8 cellular contexts compared by ENCODE assay signal in genomic region chr17:75260679-75261335, GRCh38. TPM values are rescaled to one million over a fixed set of nuclear protein-coding genes. Genes with fewer than 3 reads are reported as not detected.
A peak's percentile ranks its signal among the peaks of the same experiment; 100 is the strongest.
DNase-seq lines count a peak whose midpoint lies in the region; FAIRE-seq and TF ChIP-seq lines count a peak whose summit lies in the region.

No MANE protein-coding gene starts in this region.

- H3K36me3 Mint-ChIP-seq in mesothelial cell of epicardium: peaks cover 3% of the 10 kb centered on the region

- H3K9me2 ChIP-seq in DOHH2 (replicated peaks; ENCODE audit: control insufficient read depth, low read length): no peaks in the 10 kb centered on the region
- no peaks in the 10 kb centered on the region for H3K9me2 ChIP-seq in PC-9 (ENCODE audit: insufficient read depth)

- peaks cover 32% of the 10 kb centered on the region for H3K4me1 Mint-ChIP-seq in mesothelial cell of epicardium

- H4K20me1 ChIP-seq in DOHH2 (ENCODE audit: control insufficient read depth, insufficient read depth, low read depth, low read length) (peaks cover 14% of the 10 kb centered on the region; the same call in 1 of the 2 replicates), PC-9 (ENCODE audit: insufficient read depth) (peaks cover 12% of the 10 kb centered on the region; the same call in 1 of the 2 replicates)

- TSS peak; percentile 75 for BruUV-seq in PC-9 (replicated peaks; lab: Mats Ljungman, UMichigan)

- H3K4me1 ChIP-seq in DOHH2 (ENCODE audit: control insufficient read depth, low read length): peaks cover 28% of the 10 kb centered on the region
- peaks cover 21% of the 10 kb centered on the region for H3K4me1 ChIP-seq in PC-9 (replicated peaks; ENCODE audit: insufficient read depth)
- H3K4me1 ChIP-seq in tibial nerve: peaks cover 0 to 40% (median 25%) of the 10 kb centered on the region in 4 donors

- no peak for FAIRE-seq in bronchial epithelial cell (lab: Jason Lieb, UNC)

- peak overlapping the region; percentile 98 for H3K4me3 Mint-ChIP-seq in mesothelial cell of epicardium

- H3F3A ChIP-seq in DOHH2 (ENCODE audit: control insufficient read depth, insufficient read depth): no peaks in the 10 kb centered on the region
- H3F3A ChIP-seq in PC-9 (ENCODE audit: insufficient read depth, low read depth): peaks cover 5% of the 10 kb centered on the region; the same call in 1 of the 2 replicates

- POLR2A ChIA-PET in PC-9 (lab: Charles Lee; ENCODE audit: unreplicated experiment): interaction anchor here (0.6 to 0.7 kb wide), 4 partner anchors 11 to 201 kb away, joined by 3 to 15 read pairs (median 4); partner anchors contain the start of gene GRB2

- H3K27me3 ChIP-seq in DOHH2 (ENCODE audit: control insufficient read depth, low read length): no peaks in the 10 kb centered on the region
- H3K27me3 ChIP-seq in PC-9 (ENCODE audit: insufficient read depth, low read depth): no peaks in the 10 kb centered on the region
- no peaks in the 10 kb centered on the region for H3K27me3 ChIP-seq in bronchial epithelial cell (ENCODE audit: control insufficient read depth, insufficient read depth, low read length)
- H3K27me3 ChIP-seq in tibial nerve: no peaks in the 10 kb centered on the region

- peak overlapping the region; percentile 88 for H3K4me2 ChIP-seq in DOHH2 (ENCODE audit: low read length)
- H3K4me2 ChIP-seq in PC-9: peak overlapping the region; percentile 99

- WGBS in tibial nerve, 2 donors: 3% methylated on average over 17 to 31 of the region's 31 CpGs

- peaks cover 53% of the 10 kb centered on the region for H3K36me3 ChIP-seq in DOHH2 (ENCODE audit: control insufficient read depth, low read length)
- H3K36me3 ChIP-seq in PC-9 (ENCODE audit: low read depth): 0 out of 2 replicates have a peak, but pooled peaks cover under 1% of the 10 kb centered on the region
- H3K36me3 ChIP-seq in bronchial epithelial cell (ENCODE audit: control insufficient read depth, insufficient read depth, low read length): peaks cover 8% of the 10 kb centered on the region
- peaks cover 0 to 27% (median 0%) of the 10 kb centered on the region in 3 donors for H3K36me3 ChIP-seq in tibial nerve

- no peak for TF ChIP-seq POLR2A in tibial nerve (IDR thresholded peaks at IDR 0.05)

- H3K27me3 Mint-ChIP-seq in mesothelial cell of epicardium (ENCODE audit: low read depth): no peaks in the 10 kb centered on the region

- H2AFZ ChIP-seq in PC-9: peak overlapping the region; percentile 85

- H3K4me3 ChIP-seq in DOHH2 (ENCODE audit: low read length) (peak overlapping the region; percentile 91), HFF-Myc (replicated peaks; ENCODE audit: low read depth, low read length) (peak overlapping the region; percentile 76), PC-9 (peak overlapping the region; percentile 86), bronchial epithelial cell (ENCODE audit: low read depth, low read length) (peak overlapping the region; percentile 60), tibial nerve (peak overlapping the region; percentile 82 to 99 (median 89))

- no peaks in the 10 kb centered on the region for H3K9me3 Mint-ChIP-seq in mesothelial cell of epicardium

- CTCF ChIA-PET in PC-9 (lab: Charles Lee): interaction anchor here (0.6 to 2.0 kb wide), 4 partner anchors 10 to 54 kb away, joined by 3 to 8 read pairs (median 4); partner anchors contain the start of genes MIF4GD and SLC25A19

- peak overlapping the region; percentile 70 for H3K27ac ChIP-seq in DOHH2 (ENCODE audit: low read depth, low read length)
- peak overlapping the region; percentile 88 for H3K27ac ChIP-seq in PC-9
- H3K27ac ChIP-seq in tibial nerve: peak overlapping the region; percentile 91 to 98 (median 94)

- peak overlapping the region; percentile 100 for H3K27ac Mint-ChIP-seq in mesothelial cell of epicardium

- H3K79me2 ChIP-seq in DOHH2 (ENCODE audit: control insufficient read depth, low read length): peaks cover 71% of the 10 kb centered on the region
- H3K79me2 ChIP-seq in PC-9 (ENCODE audit: low read depth): peaks cover 58% of the 10 kb centered on the region

- H3K9me3 ChIP-seq in DOHH2 (ENCODE audit: control insufficient read depth, insufficient read depth, low read length) (no peaks in the 10 kb centered on the region), PC-9 (ENCODE audit: insufficient read depth, low read depth) (no peaks in the 10 kb centered on the region), tibial nerve (no peaks in the 10 kb centered on the region)

- TF ChIP-seq EP300 in tibial nerve (IDR thresholded peaks at IDR 0.05): no peak

- intact Hi-C loops in PC-9 (cut with micrococcal nuclease; ENCODE audit: unreplicated experiment): loop anchor here (10.0 kb wide), 1 partner anchor 254 kb away; the partner anchor contains the start of genes CASKIN2 and TSEN54

- DNase-seq in HFF-Myc (ENCODE audit: extremely low read depth, low read depth): no peak
- no peak for DNase-seq in PC-9
- DNase-seq in bronchial epithelial cell (ENCODE audit: low read depth): peak; percentile 30
- DNase-seq in mesothelial cell of epicardium (ENCODE audit: low spot score in 2 of 2, unreplicated experiment in 2 of 2): no peak
- no peak for DNase-seq in tibial nerve (ENCODE audit: low spot score in 2 of 2)
- DNase-seq in DMS114 treated with DMSO at 0.1 percent for 48 hours (lab: John Stamatoyannopoulos, UW; ENCODE audit: unreplicated experiment): no peak
- DNase-seq in GM03348 (ENCODE audit: low spot score): no peak

- TF ChIP-seq CTCF in DOHH2 (IDR thresholded peaks at IDR 0.05; ENCODE audit: low read depth, low read length, poor library complexity, severe bottlenecking) (peak; percentile 40), HFF-Myc (IDR thresholded peaks at IDR 0.05; ENCODE audit: low read depth, low read length, missing control alignments) (no peak), PC-9 (conservative IDR thresholded peaks at IDR 0.05) (no peak), bronchial epithelial cell (IDR thresholded peaks at IDR 0.05; ENCODE audit: insufficient read depth, low read length, severe bottlenecking) (peak; percentile 4), mesothelial cell of epicardium (IDR thresholded peaks at IDR 0.05; ENCODE audit: unreplicated experiment) (no peak), tibial nerve (IDR thresholded peaks at IDR 0.05) (no peak)

RNA-seq across cellular contexts. Expression of gene GGA3, which starts 0.6 kb away (rescaled TPM):
- 34.8 and 37.5 TPM in 2 replicates for total RNA-seq in PC-9 (2021)
- 14.5 and 14.7 TPM in 2 replicates for total RNA-seq in bronchial epithelial cell
- 54.6 to 61.2 TPM (median 58.3 TPM) in 3 replicates for total RNA-seq in mesothelial cell of epicardium
- total RNA-seq in tibial nerve: 10 to 100 TPM; 45.5 to 66.0 (median 56.6) TPM

RNA-seq across cellular contexts. Expression of gene MRPS7, which starts 0.9 kb away (rescaled TPM):
- total RNA-seq in PC-9 (2021) (50.1 and 51.3 TPM in 2 replicates), bronchial epithelial cell (83.3 and 83.5 TPM in 2 replicates), mesothelial cell of epicardium (44.2 to 49.2 TPM (median 45.3 TPM) in 3 replicates), tibial nerve (10 to 100 TPM; 31.2 to 36.6 (median 33.6) TPM)

RNA-seq across cellular contexts. Expression of gene MIF4GD, which starts 10.2 kb away (rescaled TPM):
- total RNA-seq in PC-9 (2021): 23.4 and 35.4 TPM in 2 replicates
- 30.0 and 36.4 TPM in 2 replicates for total RNA-seq in bronchial epithelial cell
- total RNA-seq in mesothelial cell of epicardium: 10.6 to 11.5 TPM (median 11.2 TPM) in 3 replicates
- 10 to 100 TPM; 18.4 to 53.1 (median 41.0) TPM for total RNA-seq in tibial nerve

RNA-seq across cellular contexts. Expression of gene SLC25A19, which starts 28.4 kb away (rescaled TPM):
- total RNA-seq in PC-9 (2021) (18.7 and 19.4 TPM in 2 replicates), bronchial epithelial cell (10.2 and 12.1 TPM in 2 replicates), mesothelial cell of epicardium (9.8 to 10.4 TPM (median 10.3 TPM) in 3 replicates), tibial nerve (10 to 100 TPM; 16.7 to 23.1 (median 20.1) TPM)

RNA-seq across cellular contexts. Expression of gene NUP85, which starts 55.3 kb away (rescaled TPM):
- total RNA-seq in PC-9 (2021) (64.2 and 73.1 TPM in 2 replicates), bronchial epithelial cell (21.4 and 22.4 TPM in 2 replicates), mesothelial cell of epicardium (69.6 to 79.7 TPM (median 71.9 TPM) in 3 replicates), tibial nerve (10 to 100 TPM; 38.1 to 68.6 (median 53.2) TPM)

Comparison
In these comparisons a context has a peak if more than half of its experiments do, and no peak if none do; other contexts are left out.
1. CTCF ChIP-seq: peak in DOHH2 (single experiment) and bronchial epithelial cell (single experiment); none in HFF-Myc (single experiment), PC-9 (single experiment), mesothelial cell of epicardium (single experiment) and tibial nerve (0 of 5).
2. Peak in every context shown above with its lines, with median percentiles within 50 percentile points of each other: H3K27ac ChIP-seq and H3K4me3 ChIP-seq.